In genomic region chr16:11283820-11284248, GRCh38 we compare ENCODE assay signal across 1 cellular context.
TF ChIP-seq lines count a peak whose summit lies in the region.

No MANE protein-coding gene starts in this region.

TF ChIP-seq in HepG2, 621 proteins besides CTCF, POLR2A, EP300 and RAD21 (continued from another document and continues in another):
- TF ChIP-seq, protein P1, sequence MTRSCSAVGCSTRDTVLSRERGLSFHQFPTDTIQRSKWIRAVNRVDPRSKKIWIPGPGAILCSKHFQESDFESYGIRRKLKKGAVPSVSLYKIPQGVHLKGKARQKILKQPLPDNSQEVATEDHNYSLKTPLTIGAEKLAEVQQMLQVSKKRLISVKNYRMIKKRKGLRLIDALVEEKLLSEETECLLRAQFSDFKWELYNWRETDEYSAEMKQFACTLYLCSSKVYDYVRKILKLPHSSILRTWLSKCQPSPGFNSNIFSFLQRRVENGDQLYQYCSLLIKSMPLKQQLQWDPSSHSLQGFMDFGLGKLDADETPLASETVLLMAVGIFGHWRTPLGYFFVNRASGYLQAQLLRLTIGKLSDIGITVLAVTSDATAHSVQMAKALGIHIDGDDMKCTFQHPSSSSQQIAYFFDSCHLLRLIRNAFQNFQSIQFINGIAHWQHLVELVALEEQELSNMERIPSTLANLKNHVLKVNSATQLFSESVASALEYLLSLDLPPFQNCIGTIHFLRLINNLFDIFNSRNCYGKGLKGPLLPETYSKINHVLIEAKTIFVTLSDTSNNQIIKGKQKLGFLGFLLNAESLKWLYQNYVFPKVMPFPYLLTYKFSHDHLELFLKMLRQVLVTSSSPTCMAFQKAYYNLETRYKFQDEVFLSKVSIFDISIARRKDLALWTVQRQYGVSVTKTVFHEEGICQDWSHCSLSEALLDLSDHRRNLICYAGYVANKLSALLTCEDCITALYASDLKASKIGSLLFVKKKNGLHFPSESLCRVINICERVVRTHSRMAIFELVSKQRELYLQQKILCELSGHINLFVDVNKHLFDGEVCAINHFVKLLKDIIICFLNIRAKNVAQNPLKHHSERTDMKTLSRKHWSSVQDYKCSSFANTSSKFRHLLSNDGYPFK (CRISPR knock-in tag; IDR thresholded peaks at IDR 0.05; ENCODE audit: borderline replicate concordance), result no peak
- TF ChIP-seq ZSCAN9 (CRISPR knock-in tag; IDR thresholded peaks at IDR 0.05; ENCODE audit: borderline replicate concordance) (no peak), HDAC2 (CRISPR knock-in tag; IDR thresholded peaks at IDR 0.05) (peak; percentile 66; the same call in 1 of the 2 replicates), ZBTB38 (CRISPR knock-in tag; IDR thresholded peaks at IDR 0.05) (peak; percentile 63), FOXA1 (IDR thresholded peaks at IDR 0.05) (no peak), FOXA1 (CRISPR knock-in tag; IDR thresholded peaks at IDR 0.05) (no peak), SMC3 (IDR thresholded peaks at IDR 0.05; ENCODE audit: low read length) (peak; percentile 25), PITX1 (CRISPR knock-in tag; IDR thresholded peaks at IDR 0.05) (no peak), ZNF629 (CRISPR knock-in tag; conservative IDR thresholded peaks at IDR 0.05) (no peak), ZNF20 (CRISPR knock-in tag; IDR thresholded peaks at IDR 0.05) (no peak), BATF2 (CRISPR knock-in tag; IDR thresholded peaks at IDR 0.05) (no peak), RELA (CRISPR knock-in tag; IDR thresholded peaks at IDR 0.05) (no peak), TBX2 (CRISPR knock-in tag; IDR thresholded peaks at IDR 0.05; ENCODE audit: borderline replicate concordance) (no peak), CEBPB (IDR thresholded peaks at IDR 0.05; ENCODE audit: borderline replicate concordance, low read depth, low read length) (peak; percentile 96), SETDB1 (CRISPR knock-in tag; IDR thresholded peaks at IDR 0.05; ENCODE audit: borderline replicate concordance) (no peak), ZFY (CRISPR knock-in tag; IDR thresholded peaks at IDR 0.05) (peak; percentile 52; the same call in 1 of the 2 replicates), ZNF121 (CRISPR knock-in tag; IDR thresholded peaks at IDR 0.05) (peak; percentile 94), HMG20B (CRISPR knock-in tag; conservative IDR thresholded peaks at IDR 0.05) (no peak), ZNF614 (CRISPR knock-in tag; IDR thresholded peaks at IDR 0.05; ENCODE audit: borderline replicate concordance) (peak; percentile 96), ZNF329 (CRISPR knock-in tag; IDR thresholded peaks at IDR 0.05; ENCODE audit: low read depth) (no peak), ZFX (CRISPR knock-in tag; IDR thresholded peaks at IDR 0.05; ENCODE audit: low read depth) (peak; percentile 63), ZNF446 (CRISPR knock-in tag; IDR thresholded peaks at IDR 0.05) (no peak), ZNF569 (CRISPR knock-in tag; IDR thresholded peaks at IDR 0.05; ENCODE audit: borderline replicate concordance) (no peak), YEATS4 (CRISPR knock-in tag; IDR thresholded peaks at IDR 0.05; ENCODE audit: borderline replicate concordance) (no peak), NKX3-1 (CRISPR knock-in tag; IDR thresholded peaks at IDR 0.05) (no peak), ZNF253 (CRISPR knock-in tag; IDR thresholded peaks at IDR 0.05; ENCODE audit: borderline replicate concordance) (no peak), ZNF501 (CRISPR knock-in tag; IDR thresholded peaks at IDR 0.05) (peak; percentile 78), KMT2A (CRISPR knock-in tag; IDR thresholded peaks at IDR 0.05) (peak; percentile 57; the same call in 1 of the 2 replicates), TARDBP (CRISPR knock-in tag; IDR thresholded peaks at IDR 0.05) (no peak; the same call in 1 of the 2 replicates), MBD4 (IDR thresholded peaks at IDR 0.05; ENCODE audit: borderline replicate concordance, low read length) (no peak), SMARCC2 (IDR thresholded peaks at IDR 0.05) (no peak), SRY (CRISPR knock-in tag; IDR thresholded peaks at IDR 0.05) (no peak), CREBL2 (CRISPR knock-in tag; IDR thresholded peaks at IDR 0.05; ENCODE audit: borderline replicate concordance) (no peak), MYNN (CRISPR knock-in tag; IDR thresholded peaks at IDR 0.05; ENCODE audit: low read depth) (no peak), CSRNP1 (CRISPR knock-in tag; IDR thresholded peaks at IDR 0.05) (no peak), CC2D1A (CRISPR knock-in tag; IDR thresholded peaks at IDR 0.05) (no peak), SPEN (CRISPR knock-in tag; IDR thresholded peaks at IDR 0.05; ENCODE audit: low read depth) (peak; percentile 12; the same call in 1 of the 2 replicates), ZNF281 (CRISPR knock-in tag; IDR thresholded peaks at IDR 0.05; ENCODE audit: borderline replicate concordance) (no peak; the same call in 1 of the 2 replicates), ADNP (CRISPR knock-in tag; IDR thresholded peaks at IDR 0.05) (no peak), DPF2 (CRISPR knock-in tag; IDR thresholded peaks at IDR 0.05; ENCODE audit: borderline replicate concordance, low read depth) (peak; percentile 45; the same call in 1 of the 2 replicates), U2AF2 (IDR thresholded peaks at IDR 0.05; ENCODE audit: low read depth, low read length) (no peak), CHD2 (IDR thresholded peaks at IDR 0.05; ENCODE audit: low read depth, low read length) (no peak), ZNF230 (CRISPR knock-in tag; IDR thresholded peaks at IDR 0.05) (no peak), PCBP1 (IDR thresholded peaks at IDR 0.05; ENCODE audit: borderline replicate concordance, low read depth, low read length) (no peak), MEF2D (CRISPR knock-in tag; IDR thresholded peaks at IDR 0.05) (0 out of 2 replicates have a peak, but pooled peaks have one; percentile 57), ARID2 (CRISPR knock-in tag; IDR thresholded peaks at IDR 0.05; ENCODE audit: borderline replicate concordance) (no peak; the same call in 1 of the 2 replicates), NONO (IDR thresholded peaks at IDR 0.05) (no peak), NONO (CRISPR knock-in tag; conservative IDR thresholded peaks at IDR 0.05) (no peak), ZNF101 (CRISPR knock-in tag; IDR thresholded peaks at IDR 0.05; ENCODE audit: borderline replicate concordance, low read depth) (no peak), KDM5B (CRISPR knock-in tag; IDR thresholded peaks at IDR 0.05; ENCODE audit: borderline replicate concordance) (peak; percentile 7; the same call in 1 of the 2 replicates), FOXA3 (CRISPR knock-in tag; IDR thresholded peaks at IDR 0.05) (no peak), ZNF879 (CRISPR knock-in tag; IDR thresholded peaks at IDR 0.05) (0 out of 2 replicates have a peak, but pooled peaks have one; percentile 39), NFYC (CRISPR knock-in tag; IDR thresholded peaks at IDR 0.05) (0 out of 2 replicates have a peak, but pooled peaks have one; percentile 19), ZFP1 (CRISPR knock-in tag; IDR thresholded peaks at IDR 0.05) (0 out of 2 replicates have a peak, but pooled peaks have one; percentile 35)
- TF ChIP-seq, protein P2, sequence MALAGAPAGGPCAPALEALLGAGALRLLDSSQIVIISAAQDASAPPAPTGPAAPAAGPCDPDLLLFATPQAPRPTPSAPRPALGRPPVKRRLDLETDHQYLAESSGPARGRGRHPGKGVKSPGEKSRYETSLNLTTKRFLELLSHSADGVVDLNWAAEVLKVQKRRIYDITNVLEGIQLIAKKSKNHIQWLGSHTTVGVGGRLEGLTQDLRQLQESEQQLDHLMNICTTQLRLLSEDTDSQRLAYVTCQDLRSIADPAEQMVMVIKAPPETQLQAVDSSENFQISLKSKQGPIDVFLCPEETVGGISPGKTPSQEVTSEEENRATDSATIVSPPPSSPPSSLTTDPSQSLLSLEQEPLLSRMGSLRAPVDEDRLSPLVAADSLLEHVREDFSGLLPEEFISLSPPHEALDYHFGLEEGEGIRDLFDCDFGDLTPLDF (CRISPR knock-in tag; IDR thresholded peaks at IDR 0.05), result no peak
- TF ChIP-seq, protein P3, sequence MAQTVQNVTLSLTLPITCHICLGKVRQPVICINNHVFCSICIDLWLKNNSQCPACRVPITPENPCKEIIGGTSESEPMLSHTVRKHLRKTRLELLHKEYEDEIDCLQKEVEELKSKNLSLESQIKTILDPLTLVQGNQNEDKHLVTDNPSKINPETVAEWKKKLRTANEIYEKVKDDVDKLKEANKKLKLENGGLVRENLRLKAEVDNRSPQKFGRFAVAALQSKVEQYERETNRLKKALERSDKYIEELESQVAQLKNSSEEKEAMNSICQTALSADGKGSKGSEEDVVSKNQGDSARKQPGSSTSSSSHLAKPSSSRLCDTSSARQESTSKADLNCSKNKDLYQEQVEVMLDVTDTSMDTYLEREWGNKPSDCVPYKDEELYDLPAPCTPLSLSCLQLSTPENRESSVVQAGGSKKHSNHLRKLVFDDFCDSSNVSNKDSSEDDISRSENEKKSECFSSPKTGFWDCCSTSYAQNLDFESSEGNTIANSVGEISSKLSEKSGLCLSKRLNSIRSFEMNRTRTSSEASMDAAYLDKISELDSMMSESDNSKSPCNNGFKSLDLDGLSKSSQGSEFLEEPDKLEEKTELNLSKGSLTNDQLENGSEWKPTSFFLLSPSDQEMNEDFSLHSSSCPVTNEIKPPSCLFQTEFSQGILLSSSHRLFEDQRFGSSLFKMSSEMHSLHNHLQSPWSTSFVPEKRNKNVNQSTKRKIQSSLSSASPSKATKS (CRISPR knock-in tag; IDR thresholded peaks at IDR 0.05), result no peak
- TF ChIP-seq, protein P4, sequence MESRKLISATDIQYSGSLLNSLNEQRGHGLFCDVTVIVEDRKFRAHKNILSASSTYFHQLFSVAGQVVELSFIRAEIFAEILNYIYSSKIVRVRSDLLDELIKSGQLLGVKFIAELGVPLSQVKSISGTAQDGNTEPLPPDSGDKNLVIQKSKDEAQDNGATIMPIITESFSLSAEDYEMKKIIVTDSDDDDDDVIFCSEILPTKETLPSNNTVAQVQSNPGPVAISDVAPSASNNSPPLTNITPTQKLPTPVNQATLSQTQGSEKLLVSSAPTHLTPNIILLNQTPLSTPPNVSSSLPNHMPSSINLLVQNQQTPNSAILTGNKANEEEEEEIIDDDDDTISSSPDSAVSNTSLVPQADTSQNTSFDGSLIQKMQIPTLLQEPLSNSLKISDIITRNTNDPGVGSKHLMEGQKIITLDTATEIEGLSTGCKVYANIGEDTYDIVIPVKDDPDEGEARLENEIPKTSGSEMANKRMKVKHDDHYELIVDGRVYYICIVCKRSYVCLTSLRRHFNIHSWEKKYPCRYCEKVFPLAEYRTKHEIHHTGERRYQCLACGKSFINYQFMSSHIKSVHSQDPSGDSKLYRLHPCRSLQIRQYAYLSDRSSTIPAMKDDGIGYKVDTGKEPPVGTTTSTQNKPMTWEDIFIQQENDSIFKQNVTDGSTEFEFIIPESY (CRISPR knock-in tag; IDR thresholded peaks at IDR 0.05), result peak; percentile 61; the same call in 1 of the 2 replicates
- TF ChIP-seq, protein P5, sequence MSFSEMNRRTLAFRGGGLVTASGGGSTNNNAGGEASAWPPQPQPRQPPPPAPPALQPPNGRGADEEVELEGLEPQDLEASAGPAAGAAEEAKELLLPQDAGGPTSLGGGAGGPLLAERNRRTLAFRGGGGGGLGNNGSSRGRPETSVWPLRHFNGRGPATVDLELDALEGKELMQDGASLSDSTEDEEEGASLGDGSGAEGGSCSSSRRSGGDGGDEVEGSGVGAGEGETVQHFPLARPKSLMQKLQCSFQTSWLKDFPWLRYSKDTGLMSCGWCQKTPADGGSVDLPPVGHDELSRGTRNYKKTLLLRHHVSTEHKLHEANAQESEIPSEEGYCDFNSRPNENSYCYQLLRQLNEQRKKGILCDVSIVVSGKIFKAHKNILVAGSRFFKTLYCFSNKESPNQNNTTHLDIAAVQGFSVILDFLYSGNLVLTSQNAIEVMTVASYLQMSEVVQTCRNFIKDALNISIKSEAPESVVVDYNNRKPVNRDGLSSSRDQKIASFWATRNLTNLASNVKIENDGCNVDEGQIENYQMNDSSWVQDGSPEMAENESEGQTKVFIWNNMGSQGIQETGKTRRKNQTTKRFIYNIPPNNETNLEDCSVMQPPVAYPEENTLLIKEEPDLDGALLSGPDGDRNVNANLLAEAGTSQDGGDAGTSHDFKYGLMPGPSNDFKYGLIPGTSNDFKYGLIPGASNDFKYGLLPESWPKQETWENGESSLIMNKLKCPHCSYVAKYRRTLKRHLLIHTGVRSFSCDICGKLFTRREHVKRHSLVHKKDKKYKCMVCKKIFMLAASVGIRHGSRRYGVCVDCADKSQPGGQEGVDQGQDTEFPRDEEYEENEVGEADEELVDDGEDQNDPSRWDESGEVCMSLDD (CRISPR knock-in tag; IDR thresholded peaks at IDR 0.05; ENCODE audit: borderline replicate concordance), result no peak
